Comparison of ENCODE assay signal across 19 cellular contexts in the genomic region with DNA sequence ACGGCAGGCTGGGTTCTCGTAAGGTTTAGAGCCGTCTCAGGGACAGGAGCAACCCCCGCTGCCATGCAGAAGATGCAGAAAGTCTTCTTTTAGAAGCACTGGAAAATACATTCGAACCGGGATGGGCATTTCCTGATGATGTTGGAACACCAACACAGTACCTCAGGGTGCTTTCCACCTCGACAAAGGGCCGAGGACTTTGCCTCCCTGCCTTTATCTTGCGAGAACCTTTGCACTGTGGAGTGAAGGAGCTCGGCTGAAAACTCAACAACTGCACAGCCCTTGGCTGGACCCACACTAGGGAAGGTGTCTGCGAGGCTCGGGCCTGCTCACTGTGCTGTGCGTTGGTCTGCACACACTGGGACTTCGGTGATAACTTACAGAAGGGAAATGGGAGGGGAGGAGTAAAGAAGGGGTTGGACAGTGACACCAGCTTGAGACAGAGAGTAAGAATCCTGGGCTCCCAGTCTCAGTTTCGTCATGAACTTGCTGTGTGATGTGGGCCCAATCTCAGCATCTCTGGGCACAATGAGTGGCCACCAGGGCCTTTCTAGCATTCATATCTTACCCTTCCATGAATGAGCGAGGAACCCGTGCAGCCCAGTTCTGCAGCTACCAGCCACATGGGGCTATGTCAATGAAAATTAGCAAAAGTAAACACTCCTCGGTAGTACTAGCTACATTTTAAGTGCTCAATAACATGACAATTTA. TPM values are rescaled to one million over a fixed set of nuclear protein-coding genes. Genes with fewer than 3 reads are reported as not detected.
A peak's percentile ranks its signal among the peaks of the same experiment; 100 is the strongest.
DNase-seq lines count a peak whose midpoint lies in the region; ATAC-seq and TF ChIP-seq lines count a peak whose summit lies in the region.
"Had no signal": no experiment of that assay in that cellular context is flagged by ENCODE, and none has a peak within 500 bp of the region (broad histone marks: within the 10 kb centered on the region; RNA-seq: fewer than 3 reads in every experiment).

No MANE protein-coding gene starts in this region.

- H2BK12ac ChIP-seq in neuronal stem cell (ENCODE audit: low read length): no peak overlapping the region

- no peak overlapping the region for H4K8ac ChIP-seq in neuronal stem cell (ENCODE audit: low read depth, low read length)

- H3K18ac ChIP-seq in neuronal stem cell (ENCODE audit: low read length): peak overlapping the region; percentile 19

- no peaks in the 10 kb centered on the region for H3K79me1 ChIP-seq in neuronal stem cell (ENCODE audit: low read depth, low read length)

- H3K79me2 ChIP-seq in DND-41 (ENCODE audit: insufficient read depth, low read length): peaks cover 90% of the 10 kb centered on the region

- WGBS in neuronal stem cell (ENCODE audit: extremely low coverage in 2 of 2, insufficient read length in 2 of 2, insufficient replicate concordance in 1 of 2), 2 donors: no CpG with 5 or more reads among the region's 18 CpGs

- H4K91ac ChIP-seq in neuronal stem cell (ENCODE audit: low read depth, low read length, poor library complexity): no peak overlapping the region

- no peak overlapping the region for H2BK120ac ChIP-seq in neuronal stem cell (ENCODE audit: low read depth, low read length)

- H3K4me2 ChIP-seq in DND-41 (ENCODE audit: insufficient read depth, low read length): no peak overlapping the region
- no peak overlapping the region for H3K4me2 ChIP-seq in neuronal stem cell (ENCODE audit: insufficient read depth, low read length, poor library complexity, severe bottlenecking)
- H3K4me2 ChIP-seq: KMS-11 had no signal

- H3K9ac ChIP-seq in DND-41 (ENCODE audit: low read depth, low read length) (no peak overlapping the region), neuronal stem cell (ENCODE audit: low read depth, low read length, poor library complexity) (no peak overlapping the region)
- H3K9ac ChIP-seq: KMS-11 had no signal

- no peak overlapping the region for H3K14ac ChIP-seq in neuronal stem cell (ENCODE audit: low read length)

- H3K4ac ChIP-seq in neuronal stem cell (ENCODE audit: low read length): no peak overlapping the region

- H2AFZ ChIP-seq in DND-41 (ENCODE audit: low read depth, low read length) (no peak overlapping the region), neuronal stem cell (ENCODE audit: low read length) (no peak overlapping the region)

- DNase-seq in DND-41: no peak
- DNase-seq in NCI-H748 treated with DMSO at 0.1 percent for 48 hours (lab: John Stamatoyannopoulos, UW): peak; percentile 36
- DNase-seq in islet precursor cell: peak; percentile 25
- DNase-seq in neuronal stem cell (ENCODE audit: low spot score): no peak
- no peak for DNase-seq in T-helper 9 cell
- DNase-seq in right atrium auricular region (ENCODE audit: low spot score): no peak
- DNase-seq in medulla oblongata (ENCODE audit: extremely low spot score): no peak
- DNase-seq in GM19240 (ENCODE audit: insufficient read length, low spot score): no peak
- DNase-seq: BE2C; CD4-positive, alpha-beta T cell; DMS53; MV-4-11; NCI-H1417; NCI-H187 treated with DMSO at 0.1 percent for 48 hours; NCI-H226; NCI-H526; RPMI8226; SIG-M5 had no signal

- H3K27me3 ChIP-seq in DND-41 (ENCODE audit: insufficient read depth, low read length, poor library complexity): no peaks in the 10 kb centered on the region
- no peaks in the 10 kb centered on the region for H3K27me3 ChIP-seq in neuronal stem cell (ENCODE audit: control insufficient read depth in 3 of 3, insufficient read depth in 3 of 3, low read depth in 1 of 3, low read length in 3 of 3)
- no peaks in the 10 kb centered on the region for H3K27me3 ChIP-seq in right atrium auricular region
- H3K27me3 ChIP-seq: BE2C had no signal

- H3K4me1 ChIP-seq in DND-41 (ENCODE audit: insufficient read depth, low read length): no peaks in the 10 kb centered on the region
- H3K4me1 ChIP-seq in neuronal stem cell (ENCODE audit: control insufficient read depth in 2 of 2, insufficient read depth in 1 of 2, low read depth in 1 of 2, low read length in 2 of 2): peaks cover 0 to 5% of the 10 kb centered on the region in 2 donors
- peaks cover 0 to 48% of the 10 kb centered on the region in 2 donors for H3K4me1 ChIP-seq in right atrium auricular region
- H3K4me1 ChIP-seq: BE2C had no signal

- H3K9me3 ChIP-seq in DND-41 (ENCODE audit: insufficient read depth, low read length, severe bottlenecking) (no peaks in the 10 kb centered on the region), neuronal stem cell (replicated peaks in 1 of 2; ENCODE audit: control insufficient read depth in 2 of 2, insufficient read depth in 1 of 2, low read depth in 1 of 2, low read length in 2 of 2) (no peaks in the 10 kb centered on the region), right atrium auricular region (no peaks in the 10 kb centered on the region)
- H3K9me3 ChIP-seq: BE2C had no signal

- H2AK5ac ChIP-seq in neuronal stem cell (ENCODE audit: low read depth, low read length): peak overlapping the region; percentile 25

- TF ChIP-seq CTCF in DND-41 (IDR thresholded peaks at IDR 0.05; ENCODE audit: borderline replicate concordance, extremely low read depth, low read length, poor library complexity, severe bottlenecking): no peak
- TF ChIP-seq CTCF in right atrium auricular region (IDR thresholded peaks at IDR 0.05): no peak

- H3K36me3 ChIP-seq in DND-41 (ENCODE audit: insufficient read depth, low read length) (peaks cover 11% of the 10 kb centered on the region; the same call in 1 of the 2 replicates), neuronal stem cell (replicated peaks in 1 of 2; ENCODE audit: control insufficient read depth in 2 of 2, insufficient read depth in 2 of 2, low read length in 2 of 2) (no peaks in the 10 kb centered on the region), right atrium auricular region (no peaks in the 10 kb centered on the region)
- H3K36me3 ChIP-seq: BE2C had no signal

- H3K27ac ChIP-seq in DND-41 (ENCODE audit: low read length) (peak overlapping the region; percentile 21; the same call in 1 of the 2 replicates), neuronal stem cell (replicated peaks; ENCODE audit: low read length) (no peak overlapping the region), right atrium auricular region (no peak overlapping the region)
- H3K27ac ChIP-seq: KMS-11 had no signal

- no peak overlapping the region for H3K4me3 ChIP-seq in DND-41 (ENCODE audit: low read depth in 1 of 2, low read length in 2 of 2)
- no peak overlapping the region for H3K4me3 ChIP-seq in neuronal stem cell (ENCODE audit: low read length in 2 of 2)
- H3K4me3 ChIP-seq in right atrium auricular region: no peak overlapping the region

- H2BK15ac ChIP-seq in neuronal stem cell (ENCODE audit: low read length): no peak overlapping the region

- no peak overlapping the region for H2BK5ac ChIP-seq in neuronal stem cell (ENCODE audit: low read length)

- no peak overlapping the region for H3K23ac ChIP-seq in neuronal stem cell (ENCODE audit: low read depth, low read length, poor library complexity)

- H4K20me1 ChIP-seq in DND-41 (ENCODE audit: insufficient read depth, low read length): peaks cover 52% of the 10 kb centered on the region

- ATAC-seq in DND-41 (ENCODE audit: insufficient read depth, low read depth): no peak

RNA-seq across cellular contexts. Expression of gene RCAN1, which starts 18.2 kb away (rescaled TPM):
- 5.4 TPM for polyA plus RNA-seq in neuronal stem cell (2013, experiment 1 of 2)
- polyA plus RNA-seq in neuronal stem cell (2013, experiment 2 of 2): 5.4 TPM
- total RNA-seq in right atrium auricular region: 10 to 100 TPM; 26.1 to 38.0 TPM

Comparison
In these comparisons a context has a peak if more than half of its experiments do, and no peak if none do; other contexts are left out.
1. DNase-seq: peak in NCI-H748 treated with DMSO at 0.1 percent for 48 hours (single experiment) and islet precursor cell (single experiment); none in DND-41 (single experiment), neuronal stem cell (single experiment), T-helper 9 cell (single experiment), right atrium auricular region (single experiment), medulla oblongata (single experiment) and GM19240 (single experiment).